ENCODE assay signal across 12 cellular contexts in genomic region chr5:168472329-168472728, GRCh38. TPM values are rescaled to one million over a fixed set of nuclear protein-coding genes. Genes with fewer than 3 reads are reported as not detected.
A peak's percentile ranks its signal among the peaks of the same experiment; 100 is the strongest.
DNase-seq lines count a peak whose midpoint lies in the region; ATAC-seq, FAIRE-seq and TF ChIP-seq lines count a peak whose summit lies in the region.
"Had no signal": no experiment of that assay in that cellular context is flagged by ENCODE, and none has a peak within 500 bp of the region (broad histone marks: within the 10 kb centered on the region; RNA-seq: fewer than 3 reads in every experiment).

No MANE protein-coding gene starts in this region.

- POLR2A ChIA-PET in AG04449 (lab: Yijun Ruan, JAX) = interaction anchor here (0.6 to 1.3 kb wide), 2 partner anchors 14 to 838 kb away, joined by 3 to 4 read pairs; partner anchors contain the start of gene RARS1

- peaks cover 10% of the 10 kb centered on the region for H3K36me3 Mint-ChIP-seq in astrocyte (ENCODE audit: low read depth, unreplicated experiment)
- peaks cover 2% of the 10 kb centered on the region for H3K36me3 Mint-ChIP-seq in T-helper 17 cell (ENCODE audit: low read depth)
- H3K36me3 Mint-ChIP-seq: memory B cell had no signal

- no peaks in the 10 kb centered on the region for H3K79me2 ChIP-seq in astrocyte (ENCODE audit: insufficient read depth, low read length)

- peak overlapping the region; percentile 7 for H2AFZ ChIP-seq in astrocyte (ENCODE audit: low read depth, low read length)

- H3K27ac ChIP-seq in astrocyte (ENCODE audit: low read depth, low read length) = peak overlapping the region; percentile 57

- no peak overlapping the region for H3K4me3 Mint-ChIP-seq in astrocyte (ENCODE audit: unreplicated experiment)
- H3K4me3 Mint-ChIP-seq in T-helper 17 cell = no peak overlapping the region
- H3K4me3 Mint-ChIP-seq: CD4-positive, alpha-beta T cell; memory B cell had no signal

- H3K27ac Mint-ChIP-seq in astrocyte (ENCODE audit: unreplicated experiment) = peak overlapping the region; percentile 85
- H3K27ac Mint-ChIP-seq in T-helper 17 cell = no peak overlapping the region
- H3K27ac Mint-ChIP-seq: CD4-positive, alpha-beta T cell had no signal

- peaks cover 50% of the 10 kb centered on the region for H3K4me1 Mint-ChIP-seq in astrocyte (ENCODE audit: low read depth, unreplicated experiment)
- H3K4me1 Mint-ChIP-seq in T-helper 17 cell = peaks cover 4% of the 10 kb centered on the region

- peak overlapping the region; percentile 76 for H3K4me2 ChIP-seq in astrocyte (ENCODE audit: low read length)

- H3K9me3 Mint-ChIP-seq in astrocyte (ENCODE audit: unreplicated experiment) = no peaks in the 10 kb centered on the region
- H3K9me3 Mint-ChIP-seq: CD4-positive, alpha-beta T cell; memory B cell had no signal

- TF ChIP-seq CTCF in AG04449 (IDR thresholded peaks at IDR 0.05; ENCODE audit: insufficient read depth, low read length, missing control alignments) = peak; percentile 31
- TF ChIP-seq CTCF in astrocyte (IDR thresholded peaks at IDR 0.05; ENCODE audit: insufficient read depth, low read depth, low read length) = peak; percentile 50

- no peaks in the 10 kb centered on the region for H3K27me3 ChIP-seq in astrocyte (ENCODE audit: insufficient read depth, low read length)

- no peaks in the 10 kb centered on the region for H3K36me3 ChIP-seq in astrocyte (ENCODE audit: insufficient read depth, low read length)

- FAIRE-seq in astrocyte (lab: Jason Lieb, UNC) = peak; percentile 100

- H3K9me3 ChIP-seq in astrocyte (ENCODE audit: insufficient read depth, low read depth, low read length) = no peaks in the 10 kb centered on the region
- no peaks in the 10 kb centered on the region for H3K9me3 ChIP-seq in T-helper 17 cell (ENCODE audit: control insufficient read depth, low read length, poor library complexity, severe bottlenecking)

- H3K4me1 ChIP-seq in astrocyte (ENCODE audit: insufficient read depth, low read length) = peaks cover 41% of the 10 kb centered on the region

- ATAC-seq in GM18858 (IDR thresholded peaks at IDR 0.05; ENCODE audit: unreplicated experiment) = no peak
- no peak for ATAC-seq in T-helper 17 cell
- no peak for ATAC-seq in GM18907 (IDR thresholded peaks at IDR 0.05; ENCODE audit: unreplicated experiment)

- H3K4me3 ChIP-seq in AG04449 (ENCODE audit: low read depth, low read length) = no peak overlapping the region
- H3K4me3 ChIP-seq in astrocyte (ENCODE audit: insufficient read depth, low read depth, low read length) = peak overlapping the region; percentile 18

- DNase-seq in AG04449 (ENCODE audit: low read depth, low spot score) (peak; percentile 91), HS-27A (ENCODE audit: low read depth) (peak; percentile 56), astrocyte (ENCODE audit: low read depth) (peak; percentile 95), islet precursor cell (peak; percentile 88), T-helper 17 cell (no peak), GDM1 (lab: John Stamatoyannopoulos, UW) (no peak)
- DNase-seq: CD4-positive, alpha-beta T cell; NCI-H446 treated with DMSO at 0.1 percent for 48 hours; stimulated activated naive CD4-positive, alpha-beta T cell treated with Interleukin-2 at 50 U/mL for 16 hours had no signal

- peak overlapping the region; percentile 54 for H3K9ac ChIP-seq in astrocyte (ENCODE audit: low read length)

- no peaks in the 10 kb centered on the region for H4K20me1 ChIP-seq in astrocyte (ENCODE audit: insufficient read depth, low read length)

- H3K27me3 Mint-ChIP-seq in astrocyte (ENCODE audit: low read depth, unreplicated experiment) (no peaks in the 10 kb centered on the region), T-helper 17 cell (peaks cover 4% of the 10 kb centered on the region)

- CTCF ChIA-PET in AG04449 (lab: Yijun Ruan, JAX) = interaction anchor here (0.9 to 2.5 kb wide), 7 partner anchors 9 to 203 kb away, joined by 3 to 12 read pairs (median 5); partner anchors contain the start of gene RARS1

RNA-seq across cellular contexts. Expression of gene RARS1, which starts 13.9 kb away (rescaled TPM):
- total RNA-seq in astrocyte (139 and 143 TPM in 2 replicates), T-helper 17 cell (10 to 100 TPM; 49.8 to 57.0 TPM)

RNA-seq across cellular contexts. Expression of gene FBLL1, which starts 56.8 kb away (rescaled TPM):
- total RNA-seq in astrocyte (3.3 and 4.5 TPM in 2 replicates), T-helper 17 cell (not detected)
- total RNA-seq: CD4-positive, alpha-beta T cell had no signal

Comparison
In these comparisons a context has a peak if more than half of its experiments do, and no peak if none do; other contexts are left out.
1. DNase-seq: peak in AG04449 (single experiment), HS-27A (single experiment), astrocyte (single experiment) and islet precursor cell (single experiment); none in T-helper 17 cell (0 of 3) and GDM1 (single experiment).